1 cellular context compared by ENCODE assay signal in genomic region chrX:71107245-71107644, GRCh38.
TF ChIP-seq lines count a peak whose summit lies in the region.

No MANE protein-coding gene starts in this region.

TF ChIP-seq in GM12891, 5 proteins besides CTCF, POLR2A, EP300 and RAD21:
- TF ChIP-seq POLR2AphosphoS5 (IDR thresholded peaks at IDR 0.05; ENCODE audit: low read depth, low read length) (no peak), POU2F2 (IDR thresholded peaks at IDR 0.05; ENCODE audit: low read depth, low read length) (no peak), PAX5 (IDR thresholded peaks at IDR 0.05; ENCODE audit: insufficient read depth, low read length, severe bottlenecking) (no peak), TAF1 (IDR thresholded peaks at IDR 0.05; ENCODE audit: low read depth, low read length) (no peak), SPI1 (IDR thresholded peaks at IDR 0.05; ENCODE audit: low read depth, low read length) (no peak)
